ENCODE assay signal across 16 cellular contexts in genomic region chr1:87497804-87498203, GRCh38.
"Had no signal": no experiment of that assay in that cellular context is flagged by ENCODE, and none has a peak within 500 bp of the region (broad histone marks: within the 10 kb centered on the region; RNA-seq: fewer than 3 reads in every experiment).

No MANE protein-coding gene starts in this region.

- DNase-seq: activated CD4-positive, alpha-beta T cell treated with anti-CD3 and anti-CD28 coated beads for 1 hour; activated CD4-positive, alpha-beta T cell treated with anti-CD3 and anti-CD28 coated beads, Interleukin-2, amount 50 U/mL, for 48 hours; activated gamma-delta T cell; activated T-cell treated with anti-CD3 and anti-CD28 coated beads, Interleukin-2, amount 50 U/mL, for 48 hours; amygdala; brain microvascular endothelial cell; cerebellar nuclear complex; dermis blood vessel endothelial cell; immature natural killer cell; lower lobe of right lung; naive B cell; stimulated activated CD4-positive, alpha-beta T cell treated with anti-CD3 and anti-CD28 coated beads, Interleukin-15, amount 100 ng/mL, for 24 hours; stimulated activated CD4-positive, alpha-beta T cell treated with anti-CD3 and anti-CD28 coated beads, Interleukin-4, amount 100 ng/mL, for 24 hours; stimulated activated naive CD8-positive, alpha-beta T cell treated with anti-CD3 and anti-CD28 coated beads, Interleukin-15, amount 100 ng/mL, for 72 hours; testis had no signal

- H3K4me1 ChIP-seq: lower lobe of right lung, testis had no signal

- H3K27ac ChIP-seq: brain microvascular endothelial cell, esophagus muscularis mucosa, lower lobe of right lung, testis had no signal

- H3K36me3 ChIP-seq: brain microvascular endothelial cell, esophagus muscularis mucosa, lower lobe of right lung had no signal

- H3K9me3 ChIP-seq: esophagus muscularis mucosa, lower lobe of right lung, testis had no signal

- ATAC-seq: lower lobe of right lung; stimulated activated naive CD8-positive, alpha-beta T cell treated with anti-CD3 and anti-CD28 coated beads, Interleukin-15, amount 100 ng/mL, for 72 hours had no signal

- H3K4me3 ChIP-seq: esophagus muscularis mucosa, lower lobe of right lung, testis had no signal

- H3K27me3 ChIP-seq: brain microvascular endothelial cell, esophagus muscularis mucosa, testis had no signal
